Comparison of ENCODE assay signal across 3 cellular contexts in genomic region chr18:328928-329327, GRCh38.
A peak's percentile ranks its signal among the peaks of the same experiment; 100 is the strongest.
TF ChIP-seq lines count a peak whose summit lies in the region.

No MANE protein-coding gene starts in this region.

TF ChIP-seq in HepG2, 621 proteins besides CTCF, POLR2A, EP300 and RAD21 (continued from another document):
- no peak for TF ChIP-seq CREM (IDR thresholded peaks at IDR 0.05)
- no peak for TF ChIP-seq CREM (CRISPR knock-in tag; IDR thresholded peaks at IDR 0.05)
- peak; percentile 96 for TF ChIP-seq ATF7 (IDR thresholded peaks at IDR 0.05)
- TF ChIP-seq ATF7 (CRISPR knock-in tag; IDR thresholded peaks at IDR 0.05): no peak
- TF ChIP-seq ARNT (IDR thresholded peaks at IDR 0.05): no peak
- no peak for TF ChIP-seq ZNF550 (CRISPR knock-in tag; IDR thresholded peaks at IDR 0.05; ENCODE audit: borderline replicate concordance)
- peak; percentile 93 for TF ChIP-seq CREB1 (IDR thresholded peaks at IDR 0.05)
- no peak for TF ChIP-seq CREB1 (CRISPR knock-in tag; IDR thresholded peaks at IDR 0.05)

TF ChIP-seq in K562, 482 proteins besides CTCF, POLR2A, EP300 and RAD21 (continued from another document and continues in another):
- no peak for TF ChIP-seq SFPQ (IDR thresholded peaks at IDR 0.05; ENCODE audit: low read depth, low read length)
- TF ChIP-seq CREM (IDR thresholded peaks at IDR 0.05; ENCODE audit: low read depth): 0 out of 2 replicates have a peak, but pooled peaks have one; percentile 25
- no peak for TF ChIP-seq DDX20 (tag; IDR thresholded peaks at IDR 0.05; ENCODE audit: low read depth)
- TF ChIP-seq HDAC6 (IDR thresholded peaks at IDR 0.05; ENCODE audit: low read depth, low read length): no peak
- TF ChIP-seq CUX1 (CRISPR knock-in tag; IDR thresholded peaks at IDR 0.05): no peak
- TF ChIP-seq THRB (CRISPR knock-in tag; conservative IDR thresholded peaks at IDR 0.05): no peak
- no peak for TF ChIP-seq ZBTB5 (IDR thresholded peaks at IDR 0.05)
- no peak for TF ChIP-seq NONO (IDR thresholded peaks at IDR 0.05; ENCODE audit: low read depth in 2 of 2, low read length in 1 of 2)
- TF ChIP-seq CBX3 (IDR thresholded peaks at IDR 0.05; ENCODE audit: borderline replicate concordance in 1 of 2, low read length in 2 of 2): no peak
- TF ChIP-seq SMARCB1 (IDR thresholded peaks at IDR 0.05; ENCODE audit: insufficient read length, low read depth): no peak
- peak; percentile 69; the same call in 1 of the 2 replicates for TF ChIP-seq ATF7 (IDR thresholded peaks at IDR 0.05)
- TF ChIP-seq JUND (IDR thresholded peaks at IDR 0.05; ENCODE audit: borderline replicate concordance, low read depth, low read length): no peak
- peak; percentile 17; the same call in 1 of the 3 replicates for TF ChIP-seq JUND (tag; IDR thresholded peaks at IDR 0.05; ENCODE audit: borderline replicate concordance, low read depth, low read length)

TF ChIP-seq in HEK293T, 16 proteins besides CTCF, POLR2A, EP300 and RAD21 (continued from another document):
- TF ChIP-seq SUZ12 (IDR thresholded peaks at IDR 0.05) (no peak), ZNF384 (IDR thresholded peaks at IDR 0.05) (no peak), LEF1 (IDR thresholded peaks at IDR 0.05; ENCODE audit: borderline replicate concordance) (no peak), CTBP1 (IDR thresholded peaks at IDR 0.05; ENCODE audit: borderline replicate concordance) (no peak), ELF4 (IDR thresholded peaks at IDR 0.05) (no peak), NFRKB (IDR thresholded peaks at IDR 0.05) (no peak), FOXA1 (IDR thresholded peaks at IDR 0.05) (no peak), PKNOX1 (IDR thresholded peaks at IDR 0.05) (no peak), FOXM1 (IDR thresholded peaks at IDR 0.05; ENCODE audit: borderline replicate concordance) (no peak), BHLHE40 (IDR thresholded peaks at IDR 0.05; ENCODE audit: borderline replicate concordance) (no peak)
